In genomic region chr16:24288516-24288915, GRCh38 we compare ENCODE assay signal across 22 cellular contexts. TPM values are rescaled to one million over a fixed set of nuclear protein-coding genes. Genes with fewer than 3 reads are reported as not detected.
"Had no signal": no experiment of that assay in that cellular context is flagged by ENCODE, and none has a peak within 500 bp of the region (broad histone marks: within the 10 kb centered on the region; RNA-seq: fewer than 3 reads in every experiment).

No MANE protein-coding gene starts in this region.

- H3K9me3 ChIP-seq: esophagus squamous epithelium, gastroesophageal sphincter, lower lobe of right lung, psoas muscle, right lobe of liver, upper lobe of left lung, vagina had no signal

- H3K27ac ChIP-seq: esophagus squamous epithelium, gastroesophageal sphincter, left ventricle myocardium inferior, lower lobe of right lung, parathyroid adenoma, psoas muscle, right lobe of liver, tibial artery, upper lobe of left lung, vagina had no signal

- H3K36me3 ChIP-seq: esophagus squamous epithelium, gastroesophageal sphincter, left ventricle myocardium inferior, lower lobe of right lung, right lobe of liver, tibial artery, upper lobe of left lung, vagina had no signal

- H3K27me3 ChIP-seq: right lobe of liver, tibial artery, upper lobe of left lung, vagina had no signal

- ATAC-seq: gastroesophageal sphincter; left cardiac atrium; lower lobe of right lung; psoas muscle; right lobe of liver; stimulated activated effector memory CD8-positive, alpha-beta T cell treated with anti-CD3 and anti-CD28 coated beads, Interleukin-12 subunit alpha, Interleukin-12 subunit beta, amount 100 ng/mL, for 72 hours; stimulated activated naive CD8-positive, alpha-beta T cell treated with anti-CD3 and anti-CD28 coated beads, Interleukin-15, Interleukin-2, amounts not matched to agents 100 U/mL and 50 U/mL, for 24 hours had no signal

- FAIRE-seq: kidney had no signal

- H3K79me2 ChIP-seq: parathyroid adenoma had no signal

- H3K4me1 ChIP-seq: esophagus squamous epithelium, gastroesophageal sphincter, left ventricle myocardium inferior, lower lobe of right lung, parathyroid adenoma, psoas muscle, right lobe of liver, tibial artery, upper lobe of left lung, vagina had no signal

- DNase-seq: esophagus squamous epithelium; foreskin fibroblast; immature natural killer cell; kidney; left cardiac atrium; left ventricle myocardium inferior; lower lobe of right lung; psoas muscle; retina; right lobe of liver; stimulated activated CD4-positive, alpha-beta T cell treated with anti-CD3 and anti-CD28 coated beads, Interleukin-4, amount 100 ng/mL, for 1 hour; stimulated activated CD8-positive, alpha-beta memory T cell treated with anti-CD3 and anti-CD28 coated beads, Interleukin-4, amount 100 ng/mL, for 48 hours; stimulated activated naive CD8-positive, alpha-beta T cell treated with anti-CD3 and anti-CD28 coated beads, Interleukin-15, Interleukin-2, amounts not matched to agents 100 U/mL and 50 U/mL, for 24 hours; tibial artery; upper lobe of left lung had no signal

- H3K4me3 ChIP-seq: esophagus squamous epithelium, gastroesophageal sphincter, left ventricle myocardium inferior, lower lobe of right lung, psoas muscle, right lobe of liver, tibial artery, upper lobe of left lung, vagina had no signal

- H2AFZ ChIP-seq: parathyroid adenoma had no signal

- H3K9ac ChIP-seq: parathyroid adenoma had no signal

RNA-seq across cellular contexts. Expression of gene CACNG3, which starts 32.4 kb away (rescaled TPM):
- total RNA-seq: epithelial cell of proximal tubule, esophagus squamous epithelium, gastroesophageal sphincter, kidney, left cardiac atrium, left ventricle myocardium inferior, lower lobe of right lung, mesothelial cell of epicardium, omental fat pad, psoas muscle, right lobe of liver, upper lobe of left lung, vagina had no signal
